ENCODE assay signal across 16 cellular contexts in genomic region chr3:10467904-10468610, GRCh38. TPM values are rescaled to one million over a fixed set of nuclear protein-coding genes. Genes with fewer than 3 reads are reported as not detected.
DNase-seq lines count a peak whose midpoint lies in the region; ATAC-seq and TF ChIP-seq lines count a peak whose summit lies in the region.
"Had no signal": no experiment of that assay in that cellular context is flagged by ENCODE, and none has a peak within 500 bp of the region (broad histone marks: within the 10 kb centered on the region; RNA-seq: fewer than 3 reads in every experiment).

No MANE protein-coding gene starts in this region.

- DNase-seq in DMS79 treated with DMSO at 0.1 percent for 48 hours (lab: John Stamatoyannopoulos, UW) (peak; percentile 37), NCI-H1105 treated with DMSO at 0.1 percent for 48 hours (lab: John Stamatoyannopoulos, UW) (peak; percentile 73), SHP77 treated with DMSO at 0.1 percent for 48 hours (lab: John Stamatoyannopoulos, UW) (peak; percentile 47), myocyte (ENCODE audit: low read depth) (peak; percentile 72), GM13976 (ENCODE audit: low spot score) (no peak), GM19238 (ENCODE audit: insufficient read length, low spot score) (no peak)
- DNase-seq: endodermal cell; natural killer cell; NCI-H1930; NCI-H774; PC-9; small intestine; stimulated activated CD4-positive, alpha-beta T cell treated with anti-CD3 and anti-CD28 coated beads, Interleukin-4, amount 100 ng/mL, for 24 hours; T1000 had no signal

- in situ Hi-C loops in GM13976 (cut with MboI; ENCODE audit: low sequenced_read_pairs, unreplicated experiment): no loop called here

- no peak for TF ChIP-seq CTCF in GM13976 (IDR thresholded peaks at IDR 0.05; ENCODE audit: borderline replicate concordance, control extremely low read depth, extremely low read depth, insufficient read depth, missing control alignments)

- ATAC-seq in GM18909 (IDR thresholded peaks at IDR 0.05; ENCODE audit: poor library complexity, unreplicated experiment): no peak
- ATAC-seq: natural killer cell had no signal

RNA-seq across cellular contexts. Expression of gene ATP2B2, which starts 37.3 kb away (rescaled TPM):
- total RNA-seq in myocyte: 0.24 TPM in 1 of 2 replicates, not detected in the other
- 0.03 TPM for polyA plus RNA-seq in myocyte (2012)
- total RNA-seq: natural killer cell, PC-9 had no signal
- polyA plus RNA-seq: BJ had no signal

Comparison
In these comparisons a context has a peak if more than half of its experiments do, and no peak if none do; other contexts are left out.
1. DNase-seq: peak in DMS79 treated with DMSO at 0.1 percent for 48 hours (single experiment), NCI-H1105 treated with DMSO at 0.1 percent for 48 hours (single experiment), SHP77 treated with DMSO at 0.1 percent for 48 hours (single experiment) and myocyte (single experiment); none in GM13976 (single experiment) and GM19238 (single experiment).